19 cellular contexts compared by ENCODE assay signal in genomic region chr16:81615833-81616232, GRCh38.
A peak's percentile ranks its signal among the peaks of the same experiment; 100 is the strongest.
DNase-seq lines count a peak whose midpoint lies in the region; ATAC-seq and TF ChIP-seq lines count a peak whose summit lies in the region.
"Had no signal": no experiment of that assay in that cellular context is flagged by ENCODE, and none has a peak within 500 bp of the region (broad histone marks: within the 10 kb centered on the region; RNA-seq: fewer than 3 reads in every experiment).

No MANE protein-coding gene starts in this region.

- peak overlapping the region; percentile 50; the same call in 1 of the 2 replicates for H3K4me2 ChIP-seq in OCI-LY7 (ENCODE audit: low read length)

- H4K20me1 ChIP-seq in OCI-LY7 (ENCODE audit: insufficient read depth, low read length), result no peaks in the 10 kb centered on the region

- no TSS peak for BruUV-seq in OCI-LY7 (replicated peaks; lab: Mats Ljungman, UMichigan)

- H3K79me2 ChIP-seq in OCI-LY7 (ENCODE audit: insufficient read depth, low read depth, low read length), result no peaks in the 10 kb centered on the region

- peaks cover 17% of the 10 kb centered on the region for H3K36me3 Mint-ChIP-seq in activated T-cell treated with anti-CD3 and anti-CD28 coated beads, Interleukin-2, amount 50 U/mL, for 24 hours (ENCODE audit: low read depth)
- peaks cover 0 to 3% of the 10 kb centered on the region in 2 donors for H3K36me3 Mint-ChIP-seq in activated T-cell treated with anti-CD3 and anti-CD28 coated beads, Interleukin-2, amount 50 U/mL, for 72 hours (ENCODE audit: insufficient read depth in 2 of 2)
- peaks cover 0 to 4% (median 4%) of the 10 kb centered on the region in 3 donors for H3K36me3 Mint-ChIP-seq in immature natural killer cell

- no peak overlapping the region for H3K4me3 Mint-ChIP-seq in activated T-cell treated with anti-CD3 and anti-CD28 coated beads, Interleukin-2, amount 50 U/mL, for 24 hours
- H3K4me3 Mint-ChIP-seq in activated T-cell treated with anti-CD3 and anti-CD28 coated beads, Interleukin-2, amount 50 U/mL, for 72 hours, result peak overlapping the region in 1 of 2 donors; percentile 83
- peak overlapping the region in 4 of 5 donors; percentile 65 to 82 (median 75) for H3K4me3 Mint-ChIP-seq in immature natural killer cell

- H3K36me3 ChIP-seq in OCI-LY7 (ENCODE audit: insufficient read depth, low read length) (no peaks in the 10 kb centered on the region), stomach (peaks cover 0 to 43% (median 17%) of the 10 kb centered on the region in 4 donors)
- H3K36me3 ChIP-seq: thoracic aorta had no signal

- peak overlapping the region; percentile 92 for H3K27ac Mint-ChIP-seq in activated T-cell treated with anti-CD3 and anti-CD28 coated beads, Interleukin-2, amount 50 U/mL, for 24 hours
- H3K27ac Mint-ChIP-seq in activated T-cell treated with anti-CD3 and anti-CD28 coated beads, Interleukin-2, amount 50 U/mL, for 72 hours, result no peak overlapping the region
- H3K27ac Mint-ChIP-seq in immature natural killer cell, result no peak overlapping the region

- H3K27me3 Mint-ChIP-seq in activated T-cell treated with anti-CD3 and anti-CD28 coated beads, Interleukin-2, amount 50 U/mL, for 24 hours, result no peaks in the 10 kb centered on the region
- H3K27me3 Mint-ChIP-seq in activated T-cell treated with anti-CD3 and anti-CD28 coated beads, Interleukin-2, amount 50 U/mL, for 72 hours (ENCODE audit: low read depth), result no peaks in the 10 kb centered on the region
- peaks cover 0 to 9% (median 7%) of the 10 kb centered on the region in 3 donors for H3K27me3 Mint-ChIP-seq in immature natural killer cell (ENCODE audit: low read depth in 3 of 3)

- in situ Hi-C loops in GM13976 (cut with MboI; ENCODE audit: low sequenced_read_pairs, unreplicated experiment), result no loop called here

- H3K27ac ChIP-seq in OCI-LY7 (ENCODE audit: low read depth, low read length, poor library complexity, severe bottlenecking) (no peak overlapping the region), stomach (peak overlapping the region in 4 of 5 donors; percentile 63 to 70 (median 70))
- H3K27ac ChIP-seq: thoracic aorta had no signal

- no peak for DNase-seq in activated T-cell treated with anti-CD3 and anti-CD28 coated beads, Interleukin-2, amount 50 U/mL, for 24 hours
- DNase-seq in activated T-cell treated with anti-CD3 and anti-CD28 coated beads, Interleukin-2, amount 50 U/mL, for 72 hours, result no peak
- DNase-seq in OCI-LY7 (ENCODE audit: low spot score), result no peak
- DNase-seq in immature natural killer cell, result no peak
- no peak for DNase-seq in stomach
- DNase-seq in GM13976 (ENCODE audit: low spot score), result no peak
- no peak for DNase-seq in OCI-M2 (lab: John Stamatoyannopoulos, UW; ENCODE audit: unreplicated experiment)
- DNase-seq: DMS79 treated with DMSO at 0.1 percent for 48 hours, erythroblast, HCEC 1CT, islet precursor cell, NCI-H1105, NCI-H2081 treated with DMSO at 0.1 percent for 48 hours, NCI-H446 treated with DMSO at 0.1 percent for 48 hours, occipital lobe, right cardiac atrium had no signal

- TF ChIP-seq EP300 in stomach (IDR thresholded peaks at IDR 0.05), result no peak

- no peak for TF ChIP-seq POLR2A in stomach (IDR thresholded peaks at IDR 0.05)

- H3K4me1 Mint-ChIP-seq in activated T-cell treated with anti-CD3 and anti-CD28 coated beads, Interleukin-2, amount 50 U/mL, for 24 hours (ENCODE audit: low read depth), result peaks cover 3% of the 10 kb centered on the region
- H3K4me1 Mint-ChIP-seq in activated T-cell treated with anti-CD3 and anti-CD28 coated beads, Interleukin-2, amount 50 U/mL, for 72 hours (ENCODE audit: low read depth), result no peaks in the 10 kb centered on the region
- peaks cover 0 to 6% of the 10 kb centered on the region in 2 donors for H3K4me1 Mint-ChIP-seq in immature natural killer cell

- H3K9me2 ChIP-seq in OCI-LY7 (ENCODE audit: insufficient read depth, low read length), result no peaks in the 10 kb centered on the region

- H3K4me3 ChIP-seq in OCI-LY7 (ENCODE audit: low read depth, low read length, poor library complexity, severe bottlenecking) (no peak overlapping the region), stomach (no peak overlapping the region)
- H3K4me3 ChIP-seq: lung, thoracic aorta had no signal

- no peak overlapping the region for H2AFZ ChIP-seq in OCI-LY7 (ENCODE audit: low read length)

- H3K9me3 Mint-ChIP-seq in activated T-cell treated with anti-CD3 and anti-CD28 coated beads, Interleukin-2, amount 50 U/mL, for 24 hours, result no peaks in the 10 kb centered on the region
- H3K9me3 Mint-ChIP-seq in activated T-cell treated with anti-CD3 and anti-CD28 coated beads, Interleukin-2, amount 50 U/mL, for 72 hours, result no peaks in the 10 kb centered on the region
- no peaks in the 10 kb centered on the region for H3K9me3 Mint-ChIP-seq in immature natural killer cell

- CTCF ChIA-PET in OCI-LY7 (lab: Charles Lee; ENCODE audit: unreplicated experiment), result interaction anchor here (1.0 kb wide), 1 partner anchor 165 kb away, joined by 4 read pairs; no protein-coding TSS in a partner anchor

- H3K4me1 ChIP-seq in OCI-LY7 (ENCODE audit: insufficient read depth, low read length, poor library complexity, severe bottlenecking) (peaks cover 20% of the 10 kb centered on the region), stomach (peaks cover 28 to 74% (median 52%) of the 10 kb centered on the region in 4 donors)

- TF ChIP-seq CTCF in OCI-LY7 (conservative IDR thresholded peaks at IDR 0.05; ENCODE audit: low read length) (no peak), stomach (IDR thresholded peaks at IDR 0.05) (no peak), GM13976 (IDR thresholded peaks at IDR 0.05; ENCODE audit: borderline replicate concordance, control extremely low read depth, extremely low read depth, insufficient read depth, missing control alignments) (no peak)

- no peaks in the 10 kb centered on the region for H3K27me3 ChIP-seq in stomach

- no peak for ATAC-seq in activated T-cell treated with anti-CD3 and anti-CD28 coated beads, Interleukin-2, amount 50 U/mL, for 72 hours (replicated peaks in 1 of 2)
- ATAC-seq in GM21529 (IDR thresholded peaks at IDR 0.05; ENCODE audit: unreplicated experiment), result no peak
- ATAC-seq: right cardiac atrium had no signal

- POLR2A ChIA-PET in OCI-LY7 (lab: Charles Lee), result interaction anchor here (0.6 to 1.5 kb wide), 3 partner anchors 102 to 1146 kb away, joined by 3 to 4 read pairs (median 3); no protein-coding TSS in a partner anchor

- intact Hi-C loops in OCI-LY7 (cut with micrococcal nuclease; ENCODE audit: unreplicated experiment) (no loop called here), stomach (cut with DNase I; ENCODE audit: low total_unique reads) (loop anchor here (10.0 kb wide), 1 partner anchor 109 kb away; no protein-coding TSS in a partner anchor)

- H3K9me3 ChIP-seq in OCI-LY7 (ENCODE audit: low read length) (no peaks in the 10 kb centered on the region), stomach (no peaks in the 10 kb centered on the region)
- H3K9me3 ChIP-seq: thoracic aorta had no signal

- 82 to 92% (median 88%) methylated on average over 14 of the region's 14 CpGs for WGBS in stomach, 5 donors
